ENCODE assay signal across 12 cellular contexts in genomic region chr1:27970401-27970800, GRCh38. TPM values are rescaled to one million over a fixed set of nuclear protein-coding genes. Genes with fewer than 3 reads are reported as not detected.
A peak's percentile ranks its signal among the peaks of the same experiment; 100 is the strongest.
DNase-seq lines count a peak whose midpoint lies in the region; ATAC-seq and TF ChIP-seq lines count a peak whose summit lies in the region.
"Had no signal": no experiment of that assay in that cellular context is flagged by ENCODE, and none has a peak within 500 bp of the region (broad histone marks: within the 10 kb centered on the region; RNA-seq: fewer than 3 reads in every experiment).

No MANE protein-coding gene starts in this region.

- DNase-seq in HFF-Myc (ENCODE audit: extremely low read depth, low read depth) (peak; percentile 9), astrocyte of the cerebellum (ENCODE audit: low read depth) (peak; percentile 73), hepatic stellate cell (ENCODE audit: low spot score) (peak; percentile 88), suprapubic skin (ENCODE audit: low spot score in 2 of 2) (no peak), transverse colon (no peak), NCI-H1436 treated with DMSO at 0.1 percent for 48 hours (lab: John Stamatoyannopoulos, UW) (no peak)
- DNase-seq: NCI-H748 treated with DMSO at 0.1 percent for 48 hours, spleen, trophoblast cell had no signal

- H3K4me1 ChIP-seq in suprapubic skin, result peaks cover 37% of the 10 kb centered on the region
- peaks cover 0 to 16% (median 10%) of the 10 kb centered on the region in 4 donors for H3K4me1 ChIP-seq in transverse colon

- TF ChIP-seq POLR2A in suprapubic skin (IDR thresholded peaks at IDR 0.05), result no peak
- no peak for TF ChIP-seq POLR2A in transverse colon (IDR thresholded peaks at IDR 0.05)

- peaks cover 41% of the 10 kb centered on the region for H3K36me3 ChIP-seq in suprapubic skin
- peaks cover 0 to 11% (median 5%) of the 10 kb centered on the region in 4 donors for H3K36me3 ChIP-seq in transverse colon

- H3K9me3 ChIP-seq in suprapubic skin (no peaks in the 10 kb centered on the region), transverse colon (no peaks in the 10 kb centered on the region)
- H3K9me3 ChIP-seq: spleen had no signal

- intact Hi-C loops in transverse colon (cut with DNase I; ENCODE audit: low total_unique reads), result no loop called here

- TF ChIP-seq EP300 in suprapubic skin (IDR thresholded peaks at IDR 0.05) (no peak), transverse colon (IDR thresholded peaks at IDR 0.05; ENCODE audit: low read depth) (no peak)

- H3K27ac ChIP-seq in suprapubic skin (peak overlapping the region; percentile 80), transverse colon (peak overlapping the region in 2 of 4 donors; percentile 18 to 51)

- TF ChIP-seq CTCF in HFF-Myc (IDR thresholded peaks at IDR 0.05; ENCODE audit: low read depth, low read length, missing control alignments), result no peak
- TF ChIP-seq CTCF in astrocyte of the cerebellum (IDR thresholded peaks at IDR 0.05; ENCODE audit: low read depth, low read length, missing control alignments), result no peak
- TF ChIP-seq CTCF in suprapubic skin (IDR thresholded peaks at IDR 0.05), result no peak
- no peak for TF ChIP-seq CTCF in transverse colon (IDR thresholded peaks at IDR 0.05)

- ATAC-seq in HG03469 (IDR thresholded peaks at IDR 0.05; ENCODE audit: unreplicated experiment) (no peak), HG02623 (IDR thresholded peaks at IDR 0.05; ENCODE audit: unreplicated experiment) (no peak)
- ATAC-seq: HCT116 had no signal

- H3K27me3 ChIP-seq in suprapubic skin, result no peaks in the 10 kb centered on the region
- H3K27me3 ChIP-seq in transverse colon, result no peaks in the 10 kb centered on the region
- H3K27me3 ChIP-seq: spleen had no signal

- H3K4me3 ChIP-seq in HFF-Myc (replicated peaks; ENCODE audit: low read depth, low read length) (no peak overlapping the region), astrocyte of the cerebellum (ENCODE audit: low read depth, low read length) (no peak overlapping the region), suprapubic skin (no peak overlapping the region), transverse colon (no peak overlapping the region)
- H3K4me3 ChIP-seq: spleen had no signal

- WGBS in suprapubic skin, result 76% methylated on average over 6 of the region's 6 CpGs
- WGBS in transverse colon (ENCODE audit: low coverage in 1 of 2), 2 donors, result 72 to 81% methylated on average over 6 of the region's 6 CpGs

- in situ Hi-C loops in astrocyte of the cerebellum (cut with HindIII; ENCODE audit: low sequenced_read_pairs), result no loop called here
- in situ Hi-C loops in transverse colon (cut with MboI; ENCODE audit: low pct_ligation_motif_present in 1 of 4, low pct_unique_long_range_greater_than_20kb in 1 of 4, low sequenced_read_pairs in 3 of 4), result loop anchor here in 1 of 4 donors (10.0 kb wide), 1 partner anchor 106 kb away; no protein-coding TSS in a partner anchor

RNA-seq across cellular contexts. Expression of gene XKR8, which starts 10.6 kb away (rescaled TPM):
- total RNA-seq in suprapubic skin (1 to 10 TPM; 6.1 to 7.7 (median 6.3) TPM), transverse colon (10 to 100 TPM in 3 of 4 donors, 1 to 10 TPM in 1; 8.6 to 13.8 (median 10.4) TPM)

RNA-seq across cellular contexts. Expression of gene SMPDL3B, which starts 35.6 kb away (rescaled TPM):
- total RNA-seq in suprapubic skin (1 to 10 TPM in 3 of 4 donors, under 1 TPM in 1; 0.48 to 3.2 (median 1.7) TPM), transverse colon (10 to 100 TPM; 14.1 to 64.3 (median 57.4) TPM)

RNA-seq across cellular contexts. Expression of gene RPA2, which starts 56.0 kb away (rescaled TPM):
- total RNA-seq in suprapubic skin, result 10 to 100 TPM; 18.9 to 42.1 (median 22.2) TPM
- 10 to 100 TPM in 3 of 4 donors, 1 to 10 TPM in 1; 2.0 to 26.6 (median 16.6) TPM for total RNA-seq in transverse colon

Comparison
In these comparisons a context has a peak if more than half of its experiments do, and no peak if none do; other contexts are left out.
1. DNase-seq: peak in HFF-Myc (single experiment), astrocyte of the cerebellum (single experiment) and hepatic stellate cell (single experiment); none in suprapubic skin (0 of 2), transverse colon (single experiment) and NCI-H1436 treated with DMSO at 0.1 percent for 48 hours (single experiment).